Comparison of ENCODE assay signal across 10 cellular contexts in genomic region chr19:48487944-48488343, GRCh38. TPM values are rescaled to one million over a fixed set of nuclear protein-coding genes. Genes with fewer than 3 reads are reported as not detected.
DNase-seq lines count a peak whose midpoint lies in the region; ATAC-seq, FAIRE-seq and TF ChIP-seq lines count a peak whose summit lies in the region.
"Had no signal": no experiment of that assay in that cellular context is flagged by ENCODE, and none has a peak within 500 bp of the region (broad histone marks: within the 10 kb centered on the region; RNA-seq: fewer than 3 reads in every experiment).

No MANE protein-coding gene starts in this region.

- H3K27me3 Mint-ChIP-seq in brain (peaks cover 14% of the 10 kb centered on the region), nephron progenitor cell (ENCODE audit: low read depth, poor library complexity) (peaks cover 31% of the 10 kb centered on the region)

- H3K79me1 ChIP-seq in mesendoderm (ENCODE audit: low read length): no peaks in the 10 kb centered on the region

- peak; percentile 94 for FAIRE-seq in keratinocyte (lab: Jason Lieb, UNC)

- H3K79me2 ChIP-seq in keratinocyte (ENCODE audit: control insufficient read depth, insufficient read depth, low read length) (no peaks in the 10 kb centered on the region), mesendoderm (ENCODE audit: control insufficient read depth, insufficient read depth, low read length) (no peaks in the 10 kb centered on the region)

- dilution Hi-C loops in keratinocyte (cut with MboI; ENCODE audit: extremely low pct_ligation_motif_present, low sequenced_read_pairs): no loop called here

- no peak overlapping the region for H3K4ac ChIP-seq in mesendoderm (ENCODE audit: low read depth, low read length)

- H3K9me3 Mint-ChIP-seq in brain: peaks cover 0 to 2% (median 0%) of the 10 kb centered on the region in 5 experiments
- H3K9me3 Mint-ChIP-seq in nephron progenitor cell: no peaks in the 10 kb centered on the region
- H3K9me3 Mint-ChIP-seq: activated T-helper 2 cell treated with anti-CD3 and anti-CD28 coated beads, Interferon-gamma antibody, Interleukin-2, Interleukin-4, amounts not matched to agents 10 μg/mL and 5 μg/mL and 100 μg/mL, durations not matched to agents 14 hours and 24 hours and 36 hours; immature natural killer cell had no signal

- WGBS in mesendoderm (ENCODE audit: extremely low coverage, insufficient coverage, low lambda C conversion rate): no CpG with 5 or more reads among the region's 8 CpGs

- H3K4me3 ChIP-seq in keratinocyte (ENCODE audit: control insufficient read depth in 2 of 3, extremely low read depth in 1 of 3, insufficient read depth in 2 of 3, low read depth in 1 of 3, low read length in 3 of 3) (peak overlapping the region in 2 of 3 experiments; percentile 29 to 34), tibial artery (no peak overlapping the region), mesendoderm (ENCODE audit: low read length) (no peak overlapping the region)

- ATAC-seq in GM21825 (IDR thresholded peaks at IDR 0.05; ENCODE audit: unreplicated experiment): no peak

- H3K4me1 ChIP-seq in keratinocyte (ENCODE audit: control insufficient read depth, extremely low read depth, insufficient read depth, low read length) (peaks cover 30% of the 10 kb centered on the region), tibial artery (peaks cover 0 to 52% (median 24%) of the 10 kb centered on the region in 4 donors), mesendoderm (ENCODE audit: control insufficient read depth, low read depth, low read length) (no peaks in the 10 kb centered on the region)

- no peak overlapping the region for H3K23ac ChIP-seq in mesendoderm (ENCODE audit: low read length)

- H3K4me2 ChIP-seq in keratinocyte (ENCODE audit: control insufficient read depth, extremely low read depth, insufficient read depth, low read depth, low read length): peak overlapping the region; percentile 93
- no peak overlapping the region for H3K4me2 ChIP-seq in mesendoderm (ENCODE audit: low read length)

- peaks cover 39% of the 10 kb centered on the region for H3K36me3 Mint-ChIP-seq in brain
- peaks cover 21% of the 10 kb centered on the region for H3K36me3 Mint-ChIP-seq in nephron progenitor cell (ENCODE audit: low read depth)
- H3K36me3 Mint-ChIP-seq: immature natural killer cell had no signal

- H2AK5ac ChIP-seq in mesendoderm (ENCODE audit: low read length): no peak overlapping the region

- no peak overlapping the region for H2AFZ ChIP-seq in keratinocyte (ENCODE audit: control insufficient read depth, low read length)

- peak; percentile 99 for DNase-seq in HT-29 (ENCODE audit: low spot score)
- DNase-seq in keratinocyte (ENCODE audit: low read depth, low spot score): peak; percentile 81
- peak in 1 of 2 donors; percentile 89 for DNase-seq in tibial artery
- no peak for DNase-seq in mesendoderm
- no peak for DNase-seq in COR-L47 (lab: John Stamatoyannopoulos, UW)
- DNase-seq in nephron progenitor cell: no peak
- DNase-seq: immature natural killer cell had no signal

- H4K20me1 ChIP-seq in keratinocyte (ENCODE audit: control insufficient read depth, extremely low read depth, insufficient read depth, low read length): no peaks in the 10 kb centered on the region

- peaks cover 2% of the 10 kb centered on the region for H3K9me1 ChIP-seq in keratinocyte (ENCODE audit: control insufficient read depth, extremely low read depth, insufficient read depth, low read length)

- H3K9me3 ChIP-seq in keratinocyte (ENCODE audit: control insufficient read depth, low read depth, low read length) (no peaks in the 10 kb centered on the region), tibial artery (no peaks in the 10 kb centered on the region)

- H2BK120ac ChIP-seq in mesendoderm (ENCODE audit: low read depth, low read length): no peak overlapping the region

- H4K8ac ChIP-seq in mesendoderm (ENCODE audit: low read depth, low read length): no peak overlapping the region

- H3K27ac Mint-ChIP-seq in brain: peak overlapping the region; percentile 39 to 94 (median 55)
- no peak overlapping the region for H3K27ac Mint-ChIP-seq in nephron progenitor cell
- H3K27ac Mint-ChIP-seq: activated T-helper 2 cell treated with anti-CD3 and anti-CD28 coated beads, Interferon-gamma antibody, Interleukin-2, Interleukin-4, amounts not matched to agents 10 μg/mL and 5 μg/mL and 100 μg/mL, durations not matched to agents 14 hours and 24 hours and 36 hours had no signal

- peaks cover 45% of the 10 kb centered on the region for H3K4me1 Mint-ChIP-seq in brain
- peaks cover 65% of the 10 kb centered on the region for H3K4me1 Mint-ChIP-seq in nephron progenitor cell

- no peak overlapping the region for H3K18ac ChIP-seq in mesendoderm (ENCODE audit: low read length)

- no peak overlapping the region for H4K5ac ChIP-seq in mesendoderm (ENCODE audit: low read length)

- H3K27me3 ChIP-seq in keratinocyte (ENCODE audit: control insufficient read depth, extremely low read depth, insufficient read depth, low read length): no peaks in the 10 kb centered on the region
- peaks cover 0 to 25% of the 10 kb centered on the region in 2 donors for H3K27me3 ChIP-seq in tibial artery
- H3K27me3 ChIP-seq in mesendoderm (ENCODE audit: insufficient read depth, low read length, poor library complexity): no peaks in the 10 kb centered on the region

- peak overlapping the region; percentile 81 for H3K27ac ChIP-seq in keratinocyte (ENCODE audit: control insufficient read depth, insufficient read depth, low read length)
- peak overlapping the region; percentile 31 to 42 for H3K27ac ChIP-seq in tibial artery
- no peak overlapping the region for H3K27ac ChIP-seq in mesendoderm (ENCODE audit: low read depth, low read length)

- H2BK15ac ChIP-seq in mesendoderm (replicated peaks; ENCODE audit: low read depth): no peak overlapping the region

- H3K4me3 Mint-ChIP-seq in brain: peak overlapping the region in 1 of 5 experiments; percentile 49
- H3K4me3 Mint-ChIP-seq in nephron progenitor cell: no peak overlapping the region
- H3K4me3 Mint-ChIP-seq: immature natural killer cell had no signal

- H3K36me3 ChIP-seq in keratinocyte (ENCODE audit: control insufficient read depth in 2 of 2, extremely low read depth in 1 of 2, insufficient read depth in 2 of 2, low read length in 2 of 2) (no peaks in the 10 kb centered on the region), tibial artery (no peaks in the 10 kb centered on the region), mesendoderm (ENCODE audit: control insufficient read depth, insufficient read depth, low read length) (no peaks in the 10 kb centered on the region)

- H3K9ac ChIP-seq in keratinocyte (ENCODE audit: control insufficient read depth, extremely low read depth, insufficient read depth, low read length): peak overlapping the region; percentile 53
- H3K9ac ChIP-seq in mesendoderm (ENCODE audit: low read length): no peak overlapping the region

- TF ChIP-seq CTCF in brain (conservative IDR thresholded peaks at IDR 0.05) (no peak), keratinocyte (optimal IDR thresholded peaks at IDR 0.05 in 1 of 3, IDR thresholded peaks at IDR 0.05 in 1 of 3, conservative IDR thresholded peaks at IDR 0.05 in 1 of 3; ENCODE audit: extremely low read depth in 1 of 3, insufficient read depth in 2 of 3, low read length in 3 of 3) (no peak), tibial artery (IDR thresholded peaks at IDR 0.05) (no peak), nephron progenitor cell (IDR thresholded peaks at IDR 0.05) (no peak)

- H2BK5ac ChIP-seq in mesendoderm (ENCODE audit: low read length): no peak overlapping the region

- no peak overlapping the region for H3K56ac ChIP-seq in mesendoderm (ENCODE audit: low read length)

- intact Hi-C loops in tibial artery (cut with DNase I; ENCODE audit: low total_unique reads): no loop called here

RNA-seq across cellular contexts. Expression of gene CYTH2, which starts 18.8 kb away (rescaled TPM):
- 145 and 154 TPM in 2 replicates for total RNA-seq in HT-29 (2014; rRNA removed; shearing (Covaris generic))
- polyA plus RNA-seq in brain (ENCODE audit: insufficient read depth, low read depth, low replicate concordance) (108 TPM), keratinocyte (27.0 to 33.5 TPM (median 32.2 TPM) in 3 replicates)
- 23.3 TPM for polyA plus RNA-seq in keratinocyte (2011; ENCODE audit: low read depth)
- polyA plus RNA-seq in keratinocyte (2011; cell fraction: cytosol; rRNA removed): 18.8 and 24.4 TPM in 2 replicates
- 83.4 and 98.3 TPM in 2 replicates for polyA plus RNA-seq in keratinocyte (2011; cell fraction: nucleus; rRNA removed)
- polyA plus RNA-seq in keratinocyte (2012; ENCODE audit: low replicate concordance): 30.4 and 34.0 TPM in 2 replicates
- polyA minus RNA-seq in keratinocyte: 35.4 to 45.9 TPM (median 39.3 TPM) in 3 replicates
- polyA minus RNA-seq in keratinocyte (2011; cell fraction: cytosol; rRNA and poly(A)+ RNA removed): 12.7 TPM
- polyA minus RNA-seq in keratinocyte (2011; cell fraction: nucleus; rRNA and poly(A)+ RNA removed): 26.8 and 27.9 TPM in 2 replicates
- 43.5 TPM for polyA plus RNA-seq in mesendoderm (2013, experiment 1 of 2)
- 40.5 TPM for polyA plus RNA-seq in mesendoderm (2013, experiment 2 of 2)

RNA-seq across cellular contexts. Expression of gene LMTK3, which starts 23.7 kb away (rescaled TPM):
- 11.4 and 12.2 TPM in 2 replicates for total RNA-seq in HT-29 (2014; rRNA removed; shearing (Covaris generic))
- polyA plus RNA-seq in brain (ENCODE audit: insufficient read depth, low read depth, low replicate concordance) (27.6 TPM), keratinocyte (0.51 to 0.76 TPM (median 0.68 TPM) in 3 replicates)
- 0.64 TPM for polyA plus RNA-seq in keratinocyte (2011; ENCODE audit: low read depth)
- polyA plus RNA-seq in keratinocyte (2011; cell fraction: cytosol; rRNA removed): 0.12 and 0.71 TPM in 2 replicates
- polyA plus RNA-seq in keratinocyte (2011; cell fraction: nucleus; rRNA removed): 1.6 and 2.4 TPM in 2 replicates
- 1.2 and 4.2 TPM in 2 replicates for polyA plus RNA-seq in keratinocyte (2012; ENCODE audit: low replicate concordance)
- 0.13 to 0.56 TPM (median 0.20 TPM) in 3 replicates for polyA minus RNA-seq in keratinocyte
- polyA minus RNA-seq in keratinocyte (2011; cell fraction: cytosol; rRNA and poly(A)+ RNA removed): 1.5 TPM
- 1.7 and 1.8 TPM in 2 replicates for polyA minus RNA-seq in keratinocyte (2011; cell fraction: nucleus; rRNA and poly(A)+ RNA removed)
- 3.1 TPM for polyA plus RNA-seq in mesendoderm (2013, experiment 1 of 2)
- polyA plus RNA-seq in mesendoderm (2013, experiment 2 of 2): 2.8 TPM
- polyA plus RNA-seq: immature natural killer cell had no signal

RNA-seq across cellular contexts. Expression of gene KCNJ14, which starts 32.6 kb away (rescaled TPM):
- 2.7 and 3.6 TPM in 2 replicates for total RNA-seq in HT-29 (2014; rRNA removed; shearing (Covaris generic))
- polyA plus RNA-seq in brain (ENCODE audit: insufficient read depth, low read depth, low replicate concordance): 0.80 TPM
- polyA plus RNA-seq in keratinocyte: 0.34 to 0.46 TPM (median 0.39 TPM) in 3 replicates
- polyA plus RNA-seq in keratinocyte (2011; ENCODE audit: low read depth): 0.81 TPM
- polyA plus RNA-seq in keratinocyte (2011; cell fraction: cytosol; rRNA removed): 0.19 and 0.33 TPM in 2 replicates
- 2.1 and 3.4 TPM in 2 replicates for polyA plus RNA-seq in keratinocyte (2011; cell fraction: nucleus; rRNA removed)
- polyA plus RNA-seq in keratinocyte (2012; ENCODE audit: low replicate concordance): 0.49 and 2.4 TPM in 2 replicates
- polyA minus RNA-seq in keratinocyte: 0.99 to 1.3 TPM (median 1.1 TPM) in 3 replicates
- 0.96 TPM for polyA minus RNA-seq in keratinocyte (2011; cell fraction: cytosol; rRNA and poly(A)+ RNA removed)
- polyA minus RNA-seq in keratinocyte (2011; cell fraction: nucleus; rRNA and poly(A)+ RNA removed): 1.4 and 2.1 TPM in 2 replicates
- polyA plus RNA-seq in mesendoderm (2013, experiment 1 of 2): 0.34 TPM
- polyA plus RNA-seq in mesendoderm (2013, experiment 2 of 2): 0.32 TPM

RNA-seq across cellular contexts. Expression of gene GRWD1, which starts 42.2 kb away (rescaled TPM):
- 96.1 and 120 TPM in 2 replicates for total RNA-seq in HT-29 (2014; rRNA removed; shearing (Covaris generic))
- polyA plus RNA-seq in brain (ENCODE audit: insufficient read depth, low read depth, low replicate concordance): 20.4 TPM
- 23.0 to 35.4 TPM (median 26.1 TPM) in 3 replicates for polyA plus RNA-seq in keratinocyte
- polyA plus RNA-seq in keratinocyte (2011; ENCODE audit: low read depth): 21.8 TPM
- polyA plus RNA-seq in keratinocyte (2011; cell fraction: cytosol; rRNA removed): 14.5 and 31.6 TPM in 2 replicates
- polyA plus RNA-seq in keratinocyte (2011; cell fraction: nucleus; rRNA removed): 25.2 and 31.8 TPM in 2 replicates
- 16.4 and 41.0 TPM in 2 replicates for polyA plus RNA-seq in keratinocyte (2012; ENCODE audit: low replicate concordance)
- 10.7 to 21.8 TPM (median 12.7 TPM) in 3 replicates for polyA minus RNA-seq in keratinocyte
- 30.7 TPM for polyA minus RNA-seq in keratinocyte (2011; cell fraction: cytosol; rRNA and poly(A)+ RNA removed)
- polyA minus RNA-seq in keratinocyte (2011; cell fraction: nucleus; rRNA and poly(A)+ RNA removed): 14.8 and 17.2 TPM in 2 replicates
- 35.4 TPM for polyA plus RNA-seq in mesendoderm (2013, experiment 1 of 2)
- polyA plus RNA-seq in mesendoderm (2013, experiment 2 of 2): 37.3 TPM

Comparison
In these comparisons a context has a peak if more than half of its experiments do, and no peak if none do; other contexts are left out.
1. DNase-seq: peak in HT-29 (single experiment) and keratinocyte (single experiment); none in mesendoderm (single experiment), COR-L47 (single experiment) and nephron progenitor cell (single experiment).
2. H3K4me3 ChIP-seq: peak in keratinocyte (2 of 3); none in tibial artery (0 of 2) and mesendoderm (single experiment).